12 cellular contexts compared by ENCODE assay signal in genomic region chr4:24991015-24991414, GRCh38. TPM values are rescaled to one million over a fixed set of nuclear protein-coding genes. Genes with fewer than 3 reads are reported as not detected.
DNase-seq lines count a peak whose midpoint lies in the region; ATAC-seq and TF ChIP-seq lines count a peak whose summit lies in the region.
"Had no signal": no experiment of that assay in that cellular context is flagged by ENCODE, and none has a peak within 500 bp of the region (broad histone marks: within the 10 kb centered on the region; RNA-seq: fewer than 3 reads in every experiment).

No MANE protein-coding gene starts in this region.

- no peak overlapping the region for H3K56ac ChIP-seq in IMR-90 (ENCODE audit: extremely low read depth, insufficient read depth, low read length)

- DNase-seq in IMR-90 (peak; percentile 36), choroid plexus epithelial cell (ENCODE audit: low read depth) (peak; percentile 23), left ventricle myocardium inferior (no peak), upper lobe of left lung (no peak), cortex of kidney (lab: John Stamatoyannopoulos, UW) (no peak), Peyer's patch (no peak)
- DNase-seq: Caco-2, dorsolateral prefrontal cortex, NCI-H446 treated with DMSO at 0.1 percent for 48 hours, OCI-M1 had no signal

- no peak overlapping the region for H3K4me3 ChIP-seq in IMR-90 (ENCODE audit: insufficient read depth, low read depth, low read length)
- no peak overlapping the region for H3K4me3 ChIP-seq in choroid plexus epithelial cell (ENCODE audit: low read depth, low read length)
- H3K4me3 ChIP-seq in left ventricle myocardium inferior = no peak overlapping the region
- no peak overlapping the region for H3K4me3 ChIP-seq in upper lobe of left lung
- no peak overlapping the region for H3K4me3 ChIP-seq in Peyer's patch
- H3K4me3 ChIP-seq: dorsolateral prefrontal cortex had no signal

- H3K9ac ChIP-seq in IMR-90 (ENCODE audit: low read depth, low read length) = no peak overlapping the region

- no peaks in the 10 kb centered on the region for H3K9me3 ChIP-seq in IMR-90 (ENCODE audit: control insufficient read depth, insufficient read depth, low read length)
- H3K9me3 ChIP-seq in left ventricle myocardium inferior (replicated peaks) = peaks cover 19% of the 10 kb centered on the region
- H3K9me3 ChIP-seq in upper lobe of left lung = no peaks in the 10 kb centered on the region
- H3K9me3 ChIP-seq in Peyer's patch = no peaks in the 10 kb centered on the region
- H3K9me3 ChIP-seq: Caco-2 had no signal

- H3K4me2 ChIP-seq in IMR-90 (ENCODE audit: low read depth, low read length) = no peak overlapping the region

- no peak overlapping the region for H4K8ac ChIP-seq in IMR-90 (ENCODE audit: low read depth in 2 of 2, low read length in 2 of 2)

- intact Hi-C loops in IMR-90 (cut with micrococcal nuclease) = no loop called here
- intact Hi-C loops in left ventricle myocardium inferior (cut with micrococcal nuclease) = no loop called here

- POLR2A ChIA-PET in IMR-90 (lab: Charles Lee; ENCODE audit: unreplicated experiment) = no interaction called here

- H2AFZ ChIP-seq in IMR-90 (replicated peaks; ENCODE audit: low read length, poor library complexity) = no peak overlapping the region

- ATAC-seq in IMR-90 (ENCODE audit: low read depth) = no peak; the same call in 1 of the 2 replicates
- ATAC-seq in upper lobe of left lung (ENCODE audit: low FRiP score in 2 of 2) = no peak
- no peak for ATAC-seq in GM21529 (IDR thresholded peaks at IDR 0.05; ENCODE audit: unreplicated experiment)
- ATAC-seq: left lobe of liver had no signal

- dilution Hi-C loops in IMR-90 (cut with HindIII; ENCODE audit: low sequenced_read_pairs, unreplicated experiment) = no loop called here

- H3K27ac ChIP-seq in IMR-90 (ENCODE audit: insufficient read depth, low read length) (no peak overlapping the region), left ventricle myocardium inferior (replicated peaks) (peak overlapping the region; percentile 83), upper lobe of left lung (peak overlapping the region in 3 of 4 donors; percentile 5 to 74 (median 25)), Peyer's patch (no peak overlapping the region)

- no CpG with 5 or more reads among the region's 3 CpGs for WGBS in IMR-90 (ENCODE audit: extremely low coverage in 2 of 2, insufficient read length in 1 of 2), 2 experiments
- WGBS in upper lobe of left lung, 2 donors = 61 to 70% methylated on average over 3 of the region's 3 CpGs

- no peak overlapping the region for H4K5ac ChIP-seq in IMR-90 (ENCODE audit: low read depth, low read length)

- TF ChIP-seq POLR2A in IMR-90 (IDR thresholded peaks at IDR 0.05; ENCODE audit: low read depth, low read length) (no peak), upper lobe of left lung (IDR thresholded peaks at IDR 0.05) (no peak), Peyer's patch (IDR thresholded peaks at IDR 0.05) (no peak)

- H3K4ac ChIP-seq in IMR-90 (ENCODE audit: low read depth, low read length) = no peak overlapping the region

- no peaks in the 10 kb centered on the region for H3K79me1 ChIP-seq in IMR-90 (ENCODE audit: low read depth in 1 of 2, low read length in 2 of 2)

- no peak overlapping the region for H3K18ac ChIP-seq in IMR-90 (ENCODE audit: low read depth, low read length)

- no peaks in the 10 kb centered on the region for H3K36me3 ChIP-seq in IMR-90 (ENCODE audit: control insufficient read depth, insufficient read depth, low read length)
- H3K36me3 ChIP-seq in left ventricle myocardium inferior = no peaks in the 10 kb centered on the region
- no peaks in the 10 kb centered on the region for H3K36me3 ChIP-seq in upper lobe of left lung
- no peaks in the 10 kb centered on the region for H3K36me3 ChIP-seq in Peyer's patch

- BruUV-seq in IMR-90 (replicated peaks; lab: Mats Ljungman, UMichigan) = no TSS peak

- no peaks in the 10 kb centered on the region for H4K20me1 ChIP-seq in IMR-90 (ENCODE audit: insufficient read depth, low read length)

- H4K91ac ChIP-seq in IMR-90 (ENCODE audit: insufficient read depth, low read depth, low read length) = no peak overlapping the region

- CTCF ChIA-PET in IMR-90 (lab: Yijun Ruan, JAX) = interaction anchor here (1.4 kb wide), 1 partner anchor 11 kb away, joined by 4 read pairs; no protein-coding TSS in a partner anchor

- no peak overlapping the region for H2BK20ac ChIP-seq in IMR-90 (ENCODE audit: low read depth, low read length)

- H2BK5ac ChIP-seq in IMR-90 (ENCODE audit: low read depth, low read length, poor library complexity, severe bottlenecking) = no peak overlapping the region

- H2BK15ac ChIP-seq in IMR-90 (ENCODE audit: low read depth, low read length) = no peak overlapping the region

- H3K9me1 ChIP-seq in IMR-90 (ENCODE audit: insufficient read depth, low read length) = no peaks in the 10 kb centered on the region

- no peak for TF ChIP-seq RAD21 in IMR-90 (IDR thresholded peaks at IDR 0.05; ENCODE audit: low read length)

- TF ChIP-seq CTCF in IMR-90 (conservative IDR thresholded peaks at IDR 0.05; ENCODE audit: low read depth, low read length) (no peak), choroid plexus epithelial cell (conservative IDR thresholded peaks at IDR 0.05; ENCODE audit: low read depth, low read length) (no peak), left ventricle myocardium inferior (IDR thresholded peaks at IDR 0.05; ENCODE audit: borderline replicate concordance) (no peak), upper lobe of left lung (IDR thresholded peaks at IDR 0.05) (no peak), Peyer's patch (IDR thresholded peaks at IDR 0.05) (no peak)

- H2BK120ac ChIP-seq in IMR-90 (ENCODE audit: low read depth, low read length) = no peak overlapping the region

- H3K27me3 ChIP-seq in IMR-90 (ENCODE audit: control insufficient read depth, insufficient read depth, low read length) (peaks cover 2% of the 10 kb centered on the region; the same call in 1 of the 2 replicates), left ventricle myocardium inferior (ENCODE audit: low read depth) (no peaks in the 10 kb centered on the region), upper lobe of left lung (no peaks in the 10 kb centered on the region), Peyer's patch (no peaks in the 10 kb centered on the region)
- H3K27me3 ChIP-seq: dorsolateral prefrontal cortex had no signal

- TF ChIP-seq EP300 in upper lobe of left lung (IDR thresholded peaks at IDR 0.05) = peak; percentile 40 to 56 (median 43)

- no peak overlapping the region for H3K23ac ChIP-seq in IMR-90 (ENCODE audit: low read depth, low read length)

- in situ Hi-C loops in IMR-90 (cut with MboI; ENCODE audit: low sequenced_read_pairs) = loop anchor here (25.0 kb wide), 1 partner anchor 371 kb away; no protein-coding TSS in a partner anchor

- no peak overlapping the region for H2AK9ac ChIP-seq in IMR-90 (replicated peaks; ENCODE audit: low read depth, low read length, poor library complexity)

- H3K4me1 ChIP-seq in IMR-90 (ENCODE audit: control insufficient read depth, insufficient read depth, low read length) = no peaks in the 10 kb centered on the region
- H3K4me1 ChIP-seq in left ventricle myocardium inferior = peaks cover 7% of the 10 kb centered on the region
- no peaks in the 10 kb centered on the region for H3K4me1 ChIP-seq in upper lobe of left lung
- H3K4me1 ChIP-seq in Peyer's patch = no peaks in the 10 kb centered on the region
- H3K4me1 ChIP-seq: Caco-2 had no signal

- no peak overlapping the region for H2AK5ac ChIP-seq in IMR-90 (ENCODE audit: low read depth, low read length)

- H3K14ac ChIP-seq in IMR-90 (replicated peaks; ENCODE audit: low read depth, low read length) = no peak overlapping the region

TF ChIP-seq in IMR-90, 13 proteins besides CTCF, POLR2A, EP300 and RAD21:
- TF ChIP-seq ELK1 (IDR thresholded peaks at IDR 0.05; ENCODE audit: borderline replicate concordance, low read depth, low read length) (no peak), MXI1 (IDR thresholded peaks at IDR 0.05; ENCODE audit: borderline replicate concordance, low read depth, low read length) (no peak), MAZ (IDR thresholded peaks at IDR 0.05; ENCODE audit: borderline replicate concordance, low read depth, low read length) (no peak), SMC3 (IDR thresholded peaks at IDR 0.05; ENCODE audit: low read depth, low read length) (no peak), CHD1 (IDR thresholded peaks at IDR 0.05; ENCODE audit: low read depth, low read length) (no peak), NFE2L2 (IDR thresholded peaks at IDR 0.05; ENCODE audit: low read depth, low read length) (no peak), BHLHE40 (IDR thresholded peaks at IDR 0.05; ENCODE audit: low read depth, low read length) (no peak), RCOR1 (IDR thresholded peaks at IDR 0.05; ENCODE audit: insufficient replicate concordance, low read length) (no peak), RFX5 (IDR thresholded peaks at IDR 0.05; ENCODE audit: low read depth, low read length) (no peak), CEBPB (IDR thresholded peaks at IDR 0.05; ENCODE audit: low read depth, low read length) (no peak), USF2 (IDR thresholded peaks at IDR 0.05; ENCODE audit: low read depth, low read length) (no peak), FOS (IDR thresholded peaks at IDR 0.05; ENCODE audit: low read depth, low read length) (no peak), MAFK (IDR thresholded peaks at IDR 0.05; ENCODE audit: low read depth, low read length) (no peak)

RNA-seq across cellular contexts. Expression of gene LGI2, which starts 39.7 kb away (rescaled TPM):
- total RNA-seq in IMR-90 (2012; rRNA removed) = not detected in 2 replicates
- not detected in 2 replicates for polyA plus RNA-seq in IMR-90 (2012; rRNA removed)
- not detected in 2 replicates for polyA plus RNA-seq in IMR-90 (2012; cell fraction: cytosol; rRNA removed)
- polyA plus RNA-seq in IMR-90 (2012; cell fraction: nucleus; rRNA removed; ENCODE audit: low replicate concordance) = not detected in 2 replicates
- total RNA-seq in left ventricle myocardium inferior = 3.0 TPM
- total RNA-seq in upper lobe of left lung = 1 to 10 TPM in 1 of 6 donors, under 1 TPM in 4, not detected in 1; 0.44 to 1.3 (median 0.80) TPM
- total RNA-seq in Peyer's patch = under 1 TPM in 3 of 4 donors, not detected in 1; 0.40 to 0.83 (median 0.66) TPM

Comparison
In these comparisons a context has a peak if more than half of its experiments do, and no peak if none do; other contexts are left out.
1. DNase-seq: peak in IMR-90 (single experiment) and choroid plexus epithelial cell (single experiment); none in left ventricle myocardium inferior (single experiment), upper lobe of left lung (0 of 2), cortex of kidney (single experiment) and Peyer's patch (0 of 3).
2. H3K27ac ChIP-seq: peak in left ventricle myocardium inferior (single experiment) and upper lobe of left lung (3 of 4); none in IMR-90 (single experiment) and Peyer's patch (0 of 4).